In the genomic region with DNA sequence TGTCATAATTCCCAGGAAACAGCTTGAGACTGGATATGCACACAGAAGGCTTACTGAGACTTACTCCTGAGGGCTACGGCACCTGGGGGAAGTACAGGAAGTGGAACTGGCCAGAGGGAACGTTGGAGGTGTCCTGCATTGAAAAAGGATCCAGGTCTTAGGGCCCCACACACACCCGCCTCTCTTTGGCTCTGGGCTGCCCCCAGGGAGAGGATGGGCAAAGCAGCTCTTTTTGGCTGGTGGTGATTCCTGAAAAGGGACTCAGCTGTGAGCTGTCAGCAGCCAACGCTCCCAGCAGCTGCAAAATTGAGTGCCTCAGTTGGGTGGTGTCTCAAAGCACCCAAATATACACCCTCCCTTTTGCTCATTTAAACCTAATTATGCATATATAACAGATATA, we compare ENCODE assay signal across 17 cellular contexts.
DNase-seq lines count a peak whose midpoint lies in the region; ATAC-seq and TF ChIP-seq lines count a peak whose summit lies in the region.
"Had no signal": no experiment of that assay in that cellular context is flagged by ENCODE, and none has a peak within 500 bp of the region (broad histone marks: within the 10 kb centered on the region; RNA-seq: fewer than 3 reads in every experiment).

No MANE protein-coding gene starts in this region.

- H3K9me3 ChIP-seq in mesenchymal stem cell (ENCODE audit: control insufficient read depth, low read length) (no peaks in the 10 kb centered on the region), adrenal gland (replicated peaks in 1 of 3) (no peaks in the 10 kb centered on the region)
- H3K9me3 ChIP-seq: MG63 had no signal

- intact Hi-C loops in adrenal gland (cut with DNase I): no loop called here

- H3K4me1 ChIP-seq in mesenchymal stem cell (ENCODE audit: control insufficient read depth, insufficient read depth, low read depth, low read length): no peaks in the 10 kb centered on the region
- no peaks in the 10 kb centered on the region for H3K4me1 ChIP-seq in adrenal gland (replicated peaks in 1 of 2)

- 76% methylated on average over 4 of the region's 4 CpGs for WGBS in mesenchymal stem cell
- 32 to 48% (median 40%) methylated on average over 4 of the region's 4 CpGs for WGBS in adrenal gland, 4 donors

- ATAC-seq in GM21367 (IDR thresholded peaks at IDR 0.05; ENCODE audit: unreplicated experiment): no peak
- ATAC-seq: HepG2, Panc1 had no signal

- H3K27me3 ChIP-seq in mesenchymal stem cell (ENCODE audit: control insufficient read depth in 1 of 2, insufficient read depth in 1 of 2, low read length in 2 of 2) (peaks cover 0 to 2% of the 10 kb centered on the region in 2 experiments), adrenal gland (no peaks in the 10 kb centered on the region)

- H2BK5ac ChIP-seq in mesenchymal stem cell (ENCODE audit: low read depth, low read length, poor library complexity, severe bottlenecking): no peak overlapping the region

- H3K18ac ChIP-seq in mesenchymal stem cell (ENCODE audit: low read depth in 1 of 2, low read length in 2 of 2): peak overlapping the region in 1 of 2 experiments; percentile 59

- H3K14ac ChIP-seq in mesenchymal stem cell (ENCODE audit: low read length in 2 of 2): peak overlapping the region in 1 of 2 experiments; percentile 70

- no peak overlapping the region for H3K4ac ChIP-seq in mesenchymal stem cell (ENCODE audit: low read depth in 1 of 2, low read length in 2 of 2)

- H3K27ac ChIP-seq in mesenchymal stem cell (ENCODE audit: low read length, poor library complexity, severe bottlenecking) (no peak overlapping the region), adrenal gland (no peak overlapping the region)

- no peak overlapping the region for H3K4me2 ChIP-seq in mesenchymal stem cell (ENCODE audit: low read length, poor library complexity, severe bottlenecking)

- no peaks in the 10 kb centered on the region for H3K79me1 ChIP-seq in mesenchymal stem cell (replicated peaks; ENCODE audit: low read length, poor library complexity, severe bottlenecking)

- H3K4me3 ChIP-seq in mesenchymal stem cell (ENCODE audit: insufficient read depth in 1 of 2, low read depth in 1 of 2, low read length in 2 of 2) (no peak overlapping the region), adrenal gland (no peak overlapping the region)
- H3K4me3 ChIP-seq: MG63 had no signal

- no peak overlapping the region for H2AK5ac ChIP-seq in mesenchymal stem cell (ENCODE audit: low read length, severe bottlenecking)

- no peak for TF ChIP-seq POLR2A in adrenal gland (IDR thresholded peaks at IDR 0.05)

- no peak overlapping the region for H3K9ac ChIP-seq in mesenchymal stem cell (ENCODE audit: low read length)

- H3K23ac ChIP-seq in mesenchymal stem cell (ENCODE audit: low read length in 2 of 2): peak overlapping the region in 1 of 2 experiments; percentile 73

- H2BK15ac ChIP-seq in mesenchymal stem cell (ENCODE audit: low read depth, poor library complexity, severe bottlenecking): peak overlapping the region; percentile 67

- H4K8ac ChIP-seq in mesenchymal stem cell (ENCODE audit: low read length): peak overlapping the region; percentile 24

- H2BK120ac ChIP-seq in mesenchymal stem cell (ENCODE audit: low read depth, low read length): no peak overlapping the region

- no peak overlapping the region for H4K91ac ChIP-seq in mesenchymal stem cell (ENCODE audit: low read length)

- H2BK12ac ChIP-seq in mesenchymal stem cell (ENCODE audit: low read length in 2 of 2): peak overlapping the region in 1 of 2 experiments; percentile 17

- DNase-seq in NCI-H345 (lab: John Stamatoyannopoulos, UW): peak; percentile 45
- no peak for DNase-seq in NCI-H345 treated with DMSO at 0.1 percent for 48 hours (lab: John Stamatoyannopoulos, UW; ENCODE audit: unreplicated experiment)
- DNase-seq in ELF-1 (ENCODE audit: low read depth, low spot score): peak; percentile 65
- peak; percentile 30 for DNase-seq in cerebellar cortex (ENCODE audit: low spot score)
- no peak for DNase-seq in mesenchymal stem cell
- no peak for DNase-seq in adrenal gland
- DNase-seq in NCI-H2081 treated with DMSO at 0.1 percent for 48 hours (lab: John Stamatoyannopoulos, UW): no peak
- DNase-seq: COR-L47, DMS79 treated with DMSO at 0.1 percent for 48 hours, GF-D8, MG63, NCI-H1930, NCI-H524 treated with DMSO at 0.1 percent for 48 hours, SHP77 had no signal

- H2AFZ ChIP-seq in mesenchymal stem cell (ENCODE audit: low read depth, low read length): peak overlapping the region; percentile 1

- no peak for TF ChIP-seq CTCF in adrenal gland (IDR thresholded peaks at IDR 0.05)

- H3K36me3 ChIP-seq in mesenchymal stem cell (ENCODE audit: control insufficient read depth in 1 of 2, insufficient read depth in 2 of 2, low read depth in 1 of 2, low read length in 2 of 2) (no peaks in the 10 kb centered on the region), adrenal gland (replicated peaks in 1 of 2) (no peaks in the 10 kb centered on the region)
- H3K36me3 ChIP-seq: MG63 had no signal

Comparison
In these comparisons a context has a peak if more than half of its experiments do, and no peak if none do; other contexts are left out.
1. DNase-seq: peak in NCI-H345 (single experiment), ELF-1 (single experiment) and cerebellar cortex (single experiment); none in NCI-H345 treated with DMSO at 0.1 percent for 48 hours (single experiment), mesenchymal stem cell (single experiment), adrenal gland (0 of 7) and NCI-H2081 treated with DMSO at 0.1 percent for 48 hours (single experiment).